Comparison of ENCODE assay signal across 1 cellular context in the genomic region with DNA sequence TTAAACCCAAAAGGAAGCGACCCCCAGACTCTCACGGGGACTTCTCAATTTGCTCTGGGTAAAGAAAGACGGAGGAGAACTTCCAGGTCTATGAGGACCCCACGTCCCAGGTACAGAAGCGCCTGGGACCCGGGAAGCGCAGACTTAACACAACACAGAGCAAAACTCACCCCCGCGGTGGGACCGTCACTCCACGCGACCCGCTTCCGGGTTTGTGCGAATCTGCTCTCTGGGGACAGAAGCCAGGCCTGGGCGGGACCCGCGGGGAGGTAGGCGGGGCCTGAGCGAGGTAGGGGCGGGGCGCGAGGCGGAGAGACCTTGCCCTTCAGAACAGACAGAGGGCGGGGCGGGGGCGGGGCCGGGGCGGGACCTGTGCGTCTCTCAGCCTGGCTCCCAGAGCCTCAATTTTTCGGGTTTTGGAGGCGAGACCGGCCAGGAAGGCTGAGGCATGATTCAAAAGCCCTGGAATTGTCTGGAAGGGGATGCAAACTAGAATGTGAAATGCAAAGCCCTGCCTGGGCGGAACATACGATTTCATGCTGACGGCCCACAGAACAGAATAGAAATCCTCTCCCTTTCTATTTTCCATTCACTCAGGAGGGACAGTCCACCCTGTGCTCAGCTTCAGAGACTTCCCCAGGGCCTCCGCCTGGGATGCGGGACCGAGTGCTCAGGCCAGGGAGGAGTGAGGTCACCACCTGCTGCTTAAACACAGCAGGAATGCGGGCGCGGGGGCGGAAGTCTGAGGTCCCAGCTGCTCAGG.
TF ChIP-seq lines count a peak whose summit lies in the region.

No MANE protein-coding gene starts in this region.

TF ChIP-seq in HepG2, 621 proteins besides CTCF, POLR2A, EP300 and RAD21 (continued from another document and continues in another):
- TF ChIP-seq, protein P1, sequence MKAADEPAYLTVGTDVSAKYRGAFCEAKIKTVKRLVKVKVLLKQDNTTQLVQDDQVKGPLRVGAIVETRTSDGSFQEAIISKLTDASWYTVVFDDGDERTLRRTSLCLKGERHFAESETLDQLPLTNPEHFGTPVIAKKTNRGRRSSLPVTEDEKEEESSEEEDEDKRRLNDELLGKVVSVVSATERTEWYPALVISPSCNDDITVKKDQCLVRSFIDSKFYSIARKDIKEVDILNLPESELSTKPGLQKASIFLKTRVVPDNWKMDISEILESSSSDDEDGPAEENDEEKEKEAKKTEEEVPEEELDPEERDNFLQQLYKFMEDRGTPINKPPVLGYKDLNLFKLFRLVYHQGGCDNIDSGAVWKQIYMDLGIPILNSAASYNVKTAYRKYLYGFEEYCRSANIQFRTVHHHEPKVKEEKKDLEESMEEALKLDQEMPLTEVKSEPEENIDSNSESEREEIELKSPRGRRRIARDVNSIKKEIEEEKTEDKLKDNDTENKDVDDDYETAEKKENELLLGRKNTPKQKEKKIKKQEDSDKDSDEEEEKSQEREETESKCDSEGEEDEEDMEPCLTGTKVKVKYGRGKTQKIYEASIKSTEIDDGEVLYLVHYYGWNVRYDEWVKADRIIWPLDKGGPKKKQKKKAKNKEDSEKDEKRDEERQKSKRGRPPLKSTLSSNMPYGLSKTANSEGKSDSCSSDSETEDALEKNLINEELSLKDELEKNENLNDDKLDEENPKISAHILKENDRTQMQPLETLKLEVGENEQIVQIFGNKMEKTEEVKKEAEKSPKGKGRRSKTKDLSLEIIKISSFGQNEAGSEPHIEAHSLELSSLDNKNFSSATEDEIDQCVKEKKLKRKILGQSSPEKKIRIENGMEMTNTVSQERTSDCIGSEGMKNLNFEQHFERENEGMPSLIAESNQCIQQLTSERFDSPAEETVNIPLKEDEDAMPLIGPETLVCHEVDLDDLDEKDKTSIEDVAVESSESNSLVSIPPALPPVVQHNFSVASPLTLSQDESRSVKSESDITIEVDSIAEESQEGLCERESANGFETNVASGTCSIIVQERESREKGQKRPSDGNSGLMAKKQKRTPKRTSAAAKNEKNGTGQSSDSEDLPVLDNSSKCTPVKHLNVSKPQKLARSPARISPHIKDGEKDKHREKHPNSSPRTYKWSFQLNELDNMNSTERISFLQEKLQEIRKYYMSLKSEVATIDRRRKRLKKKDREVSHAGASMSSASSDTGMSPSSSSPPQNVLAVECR (CRISPR knock-in tag; IDR thresholded peaks at IDR 0.05; ENCODE audit: borderline replicate concordance): peak; percentile 72; the same call in 1 of the 2 replicates
- TF ChIP-seq, protein P2, sequence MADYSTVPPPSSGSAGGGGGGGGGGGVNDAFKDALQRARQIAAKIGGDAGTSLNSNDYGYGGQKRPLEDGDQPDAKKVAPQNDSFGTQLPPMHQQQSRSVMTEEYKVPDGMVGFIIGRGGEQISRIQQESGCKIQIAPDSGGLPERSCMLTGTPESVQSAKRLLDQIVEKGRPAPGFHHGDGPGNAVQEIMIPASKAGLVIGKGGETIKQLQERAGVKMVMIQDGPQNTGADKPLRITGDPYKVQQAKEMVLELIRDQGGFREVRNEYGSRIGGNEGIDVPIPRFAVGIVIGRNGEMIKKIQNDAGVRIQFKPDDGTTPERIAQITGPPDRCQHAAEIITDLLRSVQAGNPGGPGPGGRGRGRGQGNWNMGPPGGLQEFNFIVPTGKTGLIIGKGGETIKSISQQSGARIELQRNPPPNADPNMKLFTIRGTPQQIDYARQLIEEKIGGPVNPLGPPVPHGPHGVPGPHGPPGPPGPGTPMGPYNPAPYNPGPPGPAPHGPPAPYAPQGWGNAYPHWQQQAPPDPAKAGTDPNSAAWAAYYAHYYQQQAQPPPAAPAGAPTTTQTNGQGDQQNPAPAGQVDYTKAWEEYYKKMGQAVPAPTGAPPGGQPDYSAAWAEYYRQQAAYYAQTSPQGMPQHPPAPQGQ (CRISPR knock-in tag; IDR thresholded peaks at IDR 0.05; ENCODE audit: borderline replicate concordance): no peak
- TF ChIP-seq ZNF124 (CRISPR knock-in tag; IDR thresholded peaks at IDR 0.05) (0 out of 2 replicates have a peak, but pooled peaks have one; percentile 25), DMAP1 (CRISPR knock-in tag; IDR thresholded peaks at IDR 0.05) (peak; percentile 40; the same call in 1 of the 2 replicates), ZNF558 (CRISPR knock-in tag; IDR thresholded peaks at IDR 0.05; ENCODE audit: borderline replicate concordance) (no peak), SIN3A (IDR thresholded peaks at IDR 0.05; ENCODE audit: borderline replicate concordance, low read depth, low read length) (peak; percentile 79; the same call in 1 of the 2 replicates), FOSL2 (CRISPR knock-in tag; IDR thresholded peaks at IDR 0.05) (peak; percentile 49), PHF8 (CRISPR knock-in tag; IDR thresholded peaks at IDR 0.05) (peak; percentile 80), ZFAT (CRISPR knock-in tag; conservative IDR thresholded peaks at IDR 0.05) (peak; percentile 95), ZNF557 (CRISPR knock-in tag; IDR thresholded peaks at IDR 0.05) (0 out of 2 replicates have a peak, but pooled peaks have one; percentile 50), HNRNPLL (IDR thresholded peaks at IDR 0.05; ENCODE audit: low read depth, low read length, poor library complexity, severe bottlenecking) (peak; percentile 11), GABPA (IDR thresholded peaks at IDR 0.05; ENCODE audit: low read depth, low read length) (no peak), GABPA (CRISPR knock-in tag; IDR thresholded peaks at IDR 0.05; ENCODE audit: low read depth) (peak; percentile 42), RBFOX2 (IDR thresholded peaks at IDR 0.05; ENCODE audit: low read depth, low read length) (peak; percentile 75), ISL2 (CRISPR knock-in tag; IDR thresholded peaks at IDR 0.05) (peak; percentile 62), SP4 (CRISPR knock-in tag; IDR thresholded peaks at IDR 0.05) (peak; percentile 70; the same call in 1 of the 2 replicates), DNMT3B (CRISPR knock-in tag; conservative IDR thresholded peaks at IDR 0.05) (0 out of 2 replicates have a peak, but pooled peaks have one; percentile 35), LCORL (IDR thresholded peaks at IDR 0.05) (no peak), LCORL (CRISPR knock-in tag; IDR thresholded peaks at IDR 0.05) (peak; percentile 53; the same call in 1 of the 2 replicates), PHF20 (CRISPR knock-in tag; IDR thresholded peaks at IDR 0.05) (peak; percentile 58; the same call in 1 of the 2 replicates), ETV5 (CRISPR knock-in tag; IDR thresholded peaks at IDR 0.05; ENCODE audit: borderline replicate concordance) (peak; percentile 72; the same call in 1 of the 2 replicates), CBX1 (IDR thresholded peaks at IDR 0.05; ENCODE audit: low read depth) (peak; percentile 29), TEAD3 (CRISPR knock-in tag; optimal IDR thresholded peaks at IDR 0.05; ENCODE audit: borderline replicate concordance) (peak; percentile 82), ASH2L (IDR thresholded peaks at IDR 0.05; ENCODE audit: insufficient read length, low read depth, low read length) (peak; percentile 22), PPARG (CRISPR knock-in tag; conservative IDR thresholded peaks at IDR 0.05) (no peak)
- TF ChIP-seq, protein P3, sequence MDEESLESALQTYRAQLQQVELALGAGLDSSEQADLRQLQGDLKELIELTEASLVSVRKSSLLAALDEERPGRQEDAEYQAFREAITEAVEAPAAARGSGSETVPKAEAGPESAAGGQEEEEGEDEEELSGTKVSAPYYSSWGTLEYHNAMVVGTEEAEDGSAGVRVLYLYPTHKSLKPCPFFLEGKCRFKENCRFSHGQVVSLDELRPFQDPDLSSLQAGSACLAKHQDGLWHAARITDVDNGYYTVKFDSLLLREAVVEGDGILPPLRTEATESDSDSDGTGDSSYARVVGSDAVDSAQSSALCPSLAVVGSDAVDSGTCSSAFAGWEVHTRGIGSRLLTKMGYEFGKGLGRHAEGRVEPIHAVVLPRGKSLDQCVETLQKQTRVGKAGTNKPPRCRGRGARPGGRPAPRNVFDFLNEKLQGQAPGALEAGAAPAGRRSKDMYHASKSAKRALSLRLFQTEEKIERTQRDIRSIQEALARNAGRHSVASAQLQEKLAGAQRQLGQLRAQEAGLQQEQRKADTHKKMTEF (CRISPR knock-in tag; IDR thresholded peaks at IDR 0.05): peak; percentile 65; the same call in 1 of the 2 replicates
- TF ChIP-seq, protein P4, sequence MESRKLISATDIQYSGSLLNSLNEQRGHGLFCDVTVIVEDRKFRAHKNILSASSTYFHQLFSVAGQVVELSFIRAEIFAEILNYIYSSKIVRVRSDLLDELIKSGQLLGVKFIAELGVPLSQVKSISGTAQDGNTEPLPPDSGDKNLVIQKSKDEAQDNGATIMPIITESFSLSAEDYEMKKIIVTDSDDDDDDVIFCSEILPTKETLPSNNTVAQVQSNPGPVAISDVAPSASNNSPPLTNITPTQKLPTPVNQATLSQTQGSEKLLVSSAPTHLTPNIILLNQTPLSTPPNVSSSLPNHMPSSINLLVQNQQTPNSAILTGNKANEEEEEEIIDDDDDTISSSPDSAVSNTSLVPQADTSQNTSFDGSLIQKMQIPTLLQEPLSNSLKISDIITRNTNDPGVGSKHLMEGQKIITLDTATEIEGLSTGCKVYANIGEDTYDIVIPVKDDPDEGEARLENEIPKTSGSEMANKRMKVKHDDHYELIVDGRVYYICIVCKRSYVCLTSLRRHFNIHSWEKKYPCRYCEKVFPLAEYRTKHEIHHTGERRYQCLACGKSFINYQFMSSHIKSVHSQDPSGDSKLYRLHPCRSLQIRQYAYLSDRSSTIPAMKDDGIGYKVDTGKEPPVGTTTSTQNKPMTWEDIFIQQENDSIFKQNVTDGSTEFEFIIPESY (CRISPR knock-in tag; IDR thresholded peaks at IDR 0.05): 0 out of 2 replicates have a peak, but pooled peaks have one; percentile 28
- TF ChIP-seq, protein P5, sequence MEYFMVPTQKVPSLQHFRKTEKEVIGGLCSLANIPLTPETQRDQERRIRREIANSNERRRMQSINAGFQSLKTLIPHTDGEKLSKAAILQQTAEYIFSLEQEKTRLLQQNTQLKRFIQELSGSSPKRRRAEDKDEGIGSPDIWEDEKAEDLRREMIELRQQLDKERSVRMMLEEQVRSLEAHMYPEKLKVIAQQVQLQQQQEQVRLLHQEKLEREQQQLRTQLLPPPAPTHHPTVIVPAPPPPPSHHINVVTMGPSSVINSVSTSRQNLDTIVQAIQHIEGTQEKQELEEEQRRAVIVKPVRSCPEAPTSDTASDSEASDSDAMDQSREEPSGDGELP (IDR thresholded peaks at IDR 0.05; ENCODE audit: borderline replicate concordance, low read depth): peak; percentile 81; the same call in 1 of the 2 replicates
- TF ChIP-seq, protein P6, sequence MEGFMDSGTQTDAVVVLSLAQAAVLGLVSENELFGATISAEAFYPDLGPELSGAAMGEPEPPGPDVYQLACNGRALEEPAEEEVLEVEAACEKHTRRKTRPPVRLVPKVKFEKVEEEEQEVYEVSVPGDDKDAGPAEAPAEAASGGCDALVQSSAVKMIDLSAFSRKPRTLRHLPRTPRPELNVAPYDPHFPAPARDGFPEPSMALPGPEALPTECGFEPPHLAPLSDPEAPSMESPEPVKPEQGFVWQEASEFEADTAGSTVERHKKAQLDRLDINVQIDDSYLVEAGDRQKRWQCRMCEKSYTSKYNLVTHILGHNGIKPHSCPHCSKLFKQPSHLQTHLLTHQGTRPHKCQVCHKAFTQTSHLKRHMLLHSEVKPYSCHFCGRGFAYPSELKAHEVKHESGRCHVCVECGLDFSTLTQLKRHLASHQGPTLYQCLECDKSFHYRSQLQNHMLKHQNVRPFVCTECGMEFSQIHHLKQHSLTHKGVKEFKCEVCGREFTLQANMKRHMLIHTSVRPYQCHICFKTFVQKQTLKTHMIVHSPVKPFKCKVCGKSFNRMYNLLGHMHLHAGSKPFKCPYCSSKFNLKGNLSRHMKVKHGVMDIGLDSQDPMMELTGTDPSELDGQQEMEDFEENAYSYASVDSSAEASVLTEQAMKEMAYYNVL (CRISPR knock-in tag; IDR thresholded peaks at IDR 0.05; ENCODE audit: borderline replicate concordance): 0 out of 2 replicates have a peak, but pooled peaks have one; percentile 27
- TF ChIP-seq, protein P7, sequence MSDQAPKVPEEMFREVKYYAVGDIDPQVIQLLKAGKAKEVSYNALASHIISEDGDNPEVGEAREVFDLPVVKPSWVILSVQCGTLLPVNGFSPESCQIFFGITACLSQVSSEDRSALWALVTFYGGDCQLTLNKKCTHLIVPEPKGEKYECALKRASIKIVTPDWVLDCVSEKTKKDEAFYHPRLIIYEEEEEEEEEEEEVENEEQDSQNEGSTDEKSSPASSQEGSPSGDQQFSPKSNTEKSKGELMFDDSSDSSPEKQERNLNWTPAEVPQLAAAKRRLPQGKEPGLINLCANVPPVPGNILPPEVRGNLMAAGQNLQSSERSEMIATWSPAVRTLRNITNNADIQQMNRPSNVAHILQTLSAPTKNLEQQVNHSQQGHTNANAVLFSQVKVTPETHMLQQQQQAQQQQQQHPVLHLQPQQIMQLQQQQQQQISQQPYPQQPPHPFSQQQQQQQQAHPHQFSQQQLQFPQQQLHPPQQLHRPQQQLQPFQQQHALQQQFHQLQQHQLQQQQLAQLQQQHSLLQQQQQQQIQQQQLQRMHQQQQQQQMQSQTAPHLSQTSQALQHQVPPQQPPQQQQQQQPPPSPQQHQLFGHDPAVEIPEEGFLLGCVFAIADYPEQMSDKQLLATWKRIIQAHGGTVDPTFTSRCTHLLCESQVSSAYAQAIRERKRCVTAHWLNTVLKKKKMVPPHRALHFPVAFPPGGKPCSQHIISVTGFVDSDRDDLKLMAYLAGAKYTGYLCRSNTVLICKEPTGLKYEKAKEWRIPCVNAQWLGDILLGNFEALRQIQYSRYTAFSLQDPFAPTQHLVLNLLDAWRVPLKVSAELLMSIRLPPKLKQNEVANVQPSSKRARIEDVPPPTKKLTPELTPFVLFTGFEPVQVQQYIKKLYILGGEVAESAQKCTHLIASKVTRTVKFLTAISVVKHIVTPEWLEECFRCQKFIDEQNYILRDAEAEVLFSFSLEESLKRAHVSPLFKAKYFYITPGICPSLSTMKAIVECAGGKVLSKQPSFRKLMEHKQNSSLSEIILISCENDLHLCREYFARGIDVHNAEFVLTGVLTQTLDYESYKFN (CRISPR knock-in tag; conservative IDR thresholded peaks at IDR 0.05): peak; percentile 42; the same call in 1 of the 2 replicates
- TF ChIP-seq, protein P8, sequence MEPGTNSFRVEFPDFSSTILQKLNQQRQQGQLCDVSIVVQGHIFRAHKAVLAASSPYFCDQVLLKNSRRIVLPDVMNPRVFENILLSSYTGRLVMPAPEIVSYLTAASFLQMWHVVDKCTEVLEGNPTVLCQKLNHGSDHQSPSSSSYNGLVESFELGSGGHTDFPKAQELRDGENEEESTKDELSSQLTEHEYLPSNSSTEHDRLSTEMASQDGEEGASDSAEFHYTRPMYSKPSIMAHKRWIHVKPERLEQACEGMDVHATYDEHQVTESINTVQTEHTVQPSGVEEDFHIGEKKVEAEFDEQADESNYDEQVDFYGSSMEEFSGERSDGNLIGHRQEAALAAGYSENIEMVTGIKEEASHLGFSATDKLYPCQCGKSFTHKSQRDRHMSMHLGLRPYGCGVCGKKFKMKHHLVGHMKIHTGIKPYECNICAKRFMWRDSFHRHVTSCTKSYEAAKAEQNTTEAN (CRISPR knock-in tag; conservative IDR thresholded peaks at IDR 0.05): 0 out of 2 replicates have a peak, but pooled peaks have one; percentile 46
- TF ChIP-seq, protein P9, sequence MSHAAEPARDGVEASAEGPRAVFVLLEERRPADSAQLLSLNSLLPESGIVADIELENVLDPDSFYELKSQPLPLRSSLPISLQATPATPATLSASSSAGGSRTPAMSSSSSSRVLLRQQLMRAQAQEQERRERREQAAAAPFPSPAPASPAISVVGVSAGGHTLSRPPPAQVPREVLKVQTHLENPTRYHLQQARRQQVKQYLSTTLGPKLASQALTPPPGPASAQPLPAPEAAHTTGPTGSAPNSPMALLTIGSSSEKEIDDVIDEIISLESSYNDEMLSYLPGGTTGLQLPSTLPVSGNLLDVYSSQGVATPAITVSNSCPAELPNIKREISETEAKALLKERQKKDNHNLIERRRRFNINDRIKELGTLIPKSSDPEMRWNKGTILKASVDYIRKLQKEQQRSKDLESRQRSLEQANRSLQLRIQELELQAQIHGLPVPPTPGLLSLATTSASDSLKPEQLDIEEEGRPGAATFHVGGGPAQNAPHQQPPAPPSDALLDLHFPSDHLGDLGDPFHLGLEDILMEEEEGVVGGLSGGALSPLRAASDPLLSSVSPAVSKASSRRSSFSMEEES (CRISPR knock-in tag; IDR thresholded peaks at IDR 0.05): peak; percentile 9; the same call in 1 of the 2 replicates
